In genomic region chr9:130908129-130908877, GRCh38 we compare ENCODE assay signal across 20 cellular contexts. TPM values are rescaled to one million over a fixed set of nuclear protein-coding genes. Genes with fewer than 3 reads are reported as not detected.
"Had no signal": no experiment of that assay in that cellular context is flagged by ENCODE, and none has a peak within 500 bp of the region (broad histone marks: within the 10 kb centered on the region; RNA-seq: fewer than 3 reads in every experiment).

No MANE protein-coding gene starts in this region.

- H3K36me3 Mint-ChIP-seq: naive thymus-derived CD8-positive, alpha-beta T cell had no signal

- H3K27me3 ChIP-seq: hepatocyte, vagina had no signal

- H3K4me1 Mint-ChIP-seq: activated B cell treated with CpG ODN at 0.5 μM for 24 hours; activated CD4-positive, alpha-beta T cell treated with anti-CD3 and anti-CD28 coated beads, Interleukin-2, amount 10 ng/mL, durations not matched to agents 7 days and 5 days; activated T-helper 17 cell treated with anti-CD3 and anti-CD28 coated beads, Interleukin-2, amount 50 U/mL, for 72 hours; central memory CD8-positive, alpha-beta T cell had no signal

- H3K9me3 ChIP-seq: lower lobe of right lung, vagina had no signal

- H3K36me3 ChIP-seq: lower lobe of right lung, vagina had no signal

- ATAC-seq: activated T-helper 17 cell treated with anti-CD3 and anti-CD28 coated beads, Interleukin-2, amount 50 U/mL, for 72 hours; lower lobe of right lung; naive thymus-derived CD8-positive, alpha-beta T cell had no signal

- H3K4me1 ChIP-seq: lower lobe of right lung had no signal

- H3K4me3 Mint-ChIP-seq: activated B cell treated with CpG ODN at 0.5 μM for 24 hours; activated CD4-positive, alpha-beta T cell treated with anti-CD3 and anti-CD28 coated beads, Interleukin-2, amount 10 ng/mL, durations not matched to agents 7 days and 5 days; activated naive CD4-positive, alpha-beta T cell treated with anti-CD3 and anti-CD28 coated beads for 36 hours; activated T-helper 17 cell treated with anti-CD3 and anti-CD28 coated beads, Interleukin-2, amount 50 U/mL, for 72 hours; central memory CD8-positive, alpha-beta T cell; naive thymus-derived CD8-positive, alpha-beta T cell; T-helper 1 cell treated with Interleukin-12 subunit alpha and Interleukin-12 subunit beta and Interleukin-4 antibody, amounts not matched to agents 30 μg/mL and 1 μg/mL, for 36 hours had no signal

- DNase-seq: activated B cell treated with CpG ODN at 0.5 μM for 24 hours; activated CD4-positive, alpha-beta T cell treated with anti-CD3 and anti-CD28 coated beads, Interleukin-2, amount 10 ng/mL, durations not matched to agents 7 days and 5 days; activated naive CD4-positive, alpha-beta T cell treated with anti-CD3 and anti-CD28 coated beads for 36 hours; activated T-cell treated with anti-CD3 and anti-CD28 coated beads for 4 hours; effector memory CD4-positive, alpha-beta T cell; lower lobe of right lung; naive thymus-derived CD8-positive, alpha-beta T cell; stimulated activated CD4-positive, alpha-beta T cell treated with anti-CD3 and anti-CD28 coated beads, Interleukin-4, amount 100 ng/mL, for 1 hour; stimulated activated CD8-positive, alpha-beta memory T cell treated with anti-CD3 and anti-CD28 coated beads, Interleukin-4, amount 100 ng/mL, for 48 hours had no signal

- H3K4me3 ChIP-seq: hepatocyte, lower lobe of right lung, vagina had no signal

- H3K27ac Mint-ChIP-seq: activated B cell treated with CpG ODN at 0.5 μM for 24 hours; activated CD4-positive, alpha-beta T cell treated with anti-CD3 and anti-CD28 coated beads, Interleukin-2, amount 10 ng/mL, durations not matched to agents 7 days and 5 days; activated naive CD4-positive, alpha-beta T cell treated with anti-CD3 and anti-CD28 coated beads for 36 hours; activated T-helper 17 cell treated with anti-CD3 and anti-CD28 coated beads, Interleukin-2, amount 50 U/mL, for 72 hours; naive thymus-derived CD8-positive, alpha-beta T cell; T-helper 1 cell treated with Interleukin-12 subunit alpha and Interleukin-12 subunit beta and Interleukin-4 antibody, amounts not matched to agents 30 μg/mL and 1 μg/mL, for 36 hours had no signal

- H3K9me3 Mint-ChIP-seq: activated B cell treated with CpG ODN at 0.5 μM for 24 hours; activated CD4-positive, alpha-beta T cell treated with anti-CD3 and anti-CD28 coated beads, Interleukin-2, amount 10 ng/mL, durations not matched to agents 7 days and 5 days; activated naive CD4-positive, alpha-beta T cell treated with anti-CD3 and anti-CD28 coated beads for 36 hours; activated T-helper 17 cell treated with anti-CD3 and anti-CD28 coated beads, Interleukin-2, amount 50 U/mL, for 72 hours; central memory CD8-positive, alpha-beta T cell; naive thymus-derived CD8-positive, alpha-beta T cell; T-helper 1 cell treated with Interleukin-12 subunit alpha and Interleukin-12 subunit beta and Interleukin-4 antibody, amounts not matched to agents 30 μg/mL and 1 μg/mL, for 36 hours had no signal

- H3K27ac ChIP-seq: hepatocyte, lower lobe of right lung, vagina had no signal

RNA-seq across cellular contexts. Expression of gene QRFP, which starts 11.7 kb away (rescaled TPM):
- total RNA-seq: activated B cell treated with CpG ODN at 0.5 μM for 24 hours; activated CD4-positive, alpha-beta T cell treated with anti-CD3 and anti-CD28 coated beads, Interleukin-2, amount 10 ng/mL, durations not matched to agents 7 days and 5 days; activated CD8-positive, alpha-beta memory T cell treated with anti-CD3 and anti-CD28 coated beads for 36 hours; activated naive CD4-positive, alpha-beta T cell treated with anti-CD3 and anti-CD28 coated beads for 36 hours; activated T-helper 17 cell treated with anti-CD3 and anti-CD28 coated beads, Interleukin-2, amount 50 U/mL, for 72 hours; epithelial cell of proximal tubule; hepatocyte; kidney epithelial cell; lower lobe of right lung; mononuclear cell; naive thymus-derived CD8-positive, alpha-beta T cell; osteoblast; pulmonary artery endothelial cell; vagina had no signal
- polyA plus RNA-seq: naive thymus-derived CD8-positive, alpha-beta T cell had no signal

RNA-seq across cellular contexts. Expression of gene FIBCD1, which starts 30.7 kb away (rescaled TPM):
- total RNA-seq: activated B cell treated with CpG ODN at 0.5 μM for 24 hours; activated CD4-positive, alpha-beta T cell treated with anti-CD3 and anti-CD28 coated beads, Interleukin-2, amount 10 ng/mL, durations not matched to agents 7 days and 5 days; activated CD8-positive, alpha-beta memory T cell treated with anti-CD3 and anti-CD28 coated beads for 36 hours; activated naive CD4-positive, alpha-beta T cell treated with anti-CD3 and anti-CD28 coated beads for 36 hours; activated T-helper 17 cell treated with anti-CD3 and anti-CD28 coated beads, Interleukin-2, amount 50 U/mL, for 72 hours; mononuclear cell; naive thymus-derived CD8-positive, alpha-beta T cell; pulmonary artery endothelial cell; vagina had no signal
- polyA plus RNA-seq: hepatocyte; naive thymus-derived CD8-positive, alpha-beta T cell had no signal
